Comparison of ENCODE assay signal across 19 cellular contexts in the genomic region with DNA sequence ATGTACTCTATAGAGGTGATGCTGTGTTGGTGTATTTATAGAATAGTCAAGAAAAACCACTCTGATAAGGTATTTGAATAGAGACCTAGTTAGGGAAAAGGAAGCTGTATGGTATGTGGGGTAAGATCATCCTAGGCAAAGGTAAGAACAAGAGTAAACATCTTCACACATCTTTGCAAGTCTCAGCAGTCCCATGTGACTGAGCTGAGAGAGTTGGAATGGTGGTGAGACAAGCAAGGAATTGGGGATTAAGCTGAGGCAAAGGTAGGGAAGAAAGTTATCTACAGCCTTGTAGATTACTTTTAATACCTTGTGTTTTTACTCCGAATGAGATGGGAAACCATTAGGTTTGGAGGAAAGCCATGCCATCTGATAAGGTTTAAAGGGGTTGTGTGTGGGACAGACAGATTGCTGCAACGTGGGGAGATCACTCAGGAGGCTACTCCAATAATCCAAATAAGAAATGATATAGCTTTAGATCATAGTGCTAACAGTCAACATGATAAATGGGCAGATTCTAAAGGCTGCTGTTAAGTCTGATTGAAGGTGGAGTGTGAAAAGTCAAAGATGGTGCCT. TPM values are rescaled to one million over a fixed set of nuclear protein-coding genes. Genes with fewer than 3 reads are reported as not detected.
DNase-seq lines count a peak whose midpoint lies in the region; ATAC-seq, FAIRE-seq and TF ChIP-seq lines count a peak whose summit lies in the region.
"Had no signal": no experiment of that assay in that cellular context is flagged by ENCODE, and none has a peak within 500 bp of the region (broad histone marks: within the 10 kb centered on the region; RNA-seq: fewer than 3 reads in every experiment).

No MANE protein-coding gene starts in this region.

- no CpG with 5 or more reads among the region's 2 CpGs for WGBS in mesendoderm (ENCODE audit: extremely low coverage, insufficient coverage, low lambda C conversion rate)

- no peaks in the 10 kb centered on the region for H3K79me2 ChIP-seq in mesendoderm (ENCODE audit: control insufficient read depth, insufficient read depth, low read length)

- H2BK120ac ChIP-seq in mesendoderm (ENCODE audit: low read depth, low read length): no peak overlapping the region

- no peaks in the 10 kb centered on the region for H3K27me3 Mint-ChIP-seq in activated CD4-positive, alpha-beta memory T cell treated with anti-CD3 and anti-CD28 coated beads for 36 hours
- no peaks in the 10 kb centered on the region for H3K27me3 Mint-ChIP-seq in activated CD4-positive, alpha-beta memory T cell treated with anti-CD3 and anti-CD28 coated beads, Interleukin-2, amount 10 ng/mL, durations not matched to agents 7 days and 5 days
- H3K27me3 Mint-ChIP-seq in activated naive CD8-positive, alpha-beta T cell treated with anti-CD3 and anti-CD28 coated beads for 36 hours: no peaks in the 10 kb centered on the region
- H3K27me3 Mint-ChIP-seq: stimulated activated naive CD8-positive, alpha-beta T cell treated with anti-CD3 and anti-CD28 coated beads, Interleukin-15, amount 100 ng/mL, for 72 hours; type B pancreatic cell had no signal

- H3K4me2 ChIP-seq in mesendoderm (ENCODE audit: low read length): no peak overlapping the region
- H3K4me2 ChIP-seq: BLaER1 had no signal

- no peak overlapping the region for H2BK5ac ChIP-seq in mesendoderm (ENCODE audit: low read length)

- no peak overlapping the region for H2BK15ac ChIP-seq in mesendoderm (replicated peaks; ENCODE audit: low read depth)

- H3K79me1 ChIP-seq in mesendoderm (ENCODE audit: low read length): no peaks in the 10 kb centered on the region

- peak; percentile 47 for FAIRE-seq in GM12891 (lab: Jason Lieb, UNC)
- FAIRE-seq: A204.1, keratinocyte had no signal

- ATAC-seq in HG02840 (IDR thresholded peaks at IDR 0.05; ENCODE audit: low FRiP score, unreplicated experiment): no peak
- ATAC-seq in HG02981 (IDR thresholded peaks at IDR 0.05; ENCODE audit: unreplicated experiment): no peak
- ATAC-seq: stimulated activated naive CD8-positive, alpha-beta T cell treated with anti-CD3 and anti-CD28 coated beads, Interleukin-15, amount 100 ng/mL, for 72 hours had no signal

- no peak overlapping the region for H2AK5ac ChIP-seq in mesendoderm (ENCODE audit: low read length)

- no peak overlapping the region for H3K9ac ChIP-seq in mesendoderm (ENCODE audit: low read length)
- H3K9ac ChIP-seq: BLaER1 had no signal

- TF ChIP-seq POLR2A in GM12891 (IDR thresholded peaks at IDR 0.05; ENCODE audit: low read depth, low read length): peak; percentile 72

- intact Hi-C loops in activated CD4-positive, alpha-beta memory T cell treated with anti-CD3 and anti-CD28 coated beads for 36 hours (cut with micrococcal nuclease): loop anchor here (2.0 kb wide), 1 partner anchor 16 kb away; no protein-coding TSS in a partner anchor

- POLR2A ChIA-PET in activated CD4-positive, alpha-beta memory T cell treated with anti-CD3 and anti-CD28 coated beads for 36 hours (lab: Charles Lee): interaction anchor here (1.0 to 6.0 kb wide), 4 partner anchors 10 to 36 kb away, joined by 3 to 20 read pairs (median 6); partner anchors contain the start of gene UBE2D3
- POLR2A ChIA-PET in activated CD4-positive, alpha-beta memory T cell treated with anti-CD3 and anti-CD28 coated beads, Interleukin-2, amount 10 ng/mL, durations not matched to agents 7 days and 5 days (lab: Charles Lee): interaction anchor here (0.9 to 2.5 kb wide), 6 partner anchors 17 to 344 kb away, joined by 3 to 10 read pairs (median 3); partner anchors contain the start of genes MANBA and UBE2D3

- no peak overlapping the region for H3K4ac ChIP-seq in mesendoderm (ENCODE audit: low read depth, low read length)

- H3K18ac ChIP-seq in mesendoderm (ENCODE audit: low read length): no peak overlapping the region

- no peak overlapping the region for H4K5ac ChIP-seq in mesendoderm (ENCODE audit: low read length)

- H3K27me3 ChIP-seq in mesendoderm (ENCODE audit: insufficient read depth, low read length, poor library complexity): no peaks in the 10 kb centered on the region
- H3K27me3 ChIP-seq: BLaER1 had no signal

- H3K27ac ChIP-seq in mesendoderm (ENCODE audit: low read depth, low read length): no peak overlapping the region
- H3K27ac ChIP-seq: BLaER1 had no signal

- H3K27ac Mint-ChIP-seq in activated CD4-positive, alpha-beta memory T cell treated with anti-CD3 and anti-CD28 coated beads for 36 hours: peak overlapping the region; percentile 24
- no peak overlapping the region for H3K27ac Mint-ChIP-seq in activated CD4-positive, alpha-beta memory T cell treated with anti-CD3 and anti-CD28 coated beads, Interleukin-2, amount 10 ng/mL, durations not matched to agents 7 days and 5 days
- peak overlapping the region; percentile 56 for H3K27ac Mint-ChIP-seq in activated naive CD8-positive, alpha-beta T cell treated with anti-CD3 and anti-CD28 coated beads for 36 hours
- H3K27ac Mint-ChIP-seq: type B pancreatic cell had no signal

- no peak overlapping the region for H3K4me3 Mint-ChIP-seq in activated CD4-positive, alpha-beta memory T cell treated with anti-CD3 and anti-CD28 coated beads for 36 hours
- no peak overlapping the region for H3K4me3 Mint-ChIP-seq in activated CD4-positive, alpha-beta memory T cell treated with anti-CD3 and anti-CD28 coated beads, Interleukin-2, amount 10 ng/mL, durations not matched to agents 7 days and 5 days
- no peak overlapping the region for H3K4me3 Mint-ChIP-seq in activated naive CD8-positive, alpha-beta T cell treated with anti-CD3 and anti-CD28 coated beads for 36 hours
- H3K4me3 Mint-ChIP-seq: stimulated activated naive CD8-positive, alpha-beta T cell treated with anti-CD3 and anti-CD28 coated beads, Interleukin-15, amount 100 ng/mL, for 72 hours; type B pancreatic cell had no signal

- CTCF ChIA-PET in activated CD4-positive, alpha-beta memory T cell treated with anti-CD3 and anti-CD28 coated beads for 36 hours (lab: Charles Lee): interaction anchor here (0.5 to 1.0 kb wide), 2 partner anchors 33 to 348 kb away, joined by 3 read pairs; no protein-coding TSS in a partner anchor
- CTCF ChIA-PET in activated CD4-positive, alpha-beta memory T cell treated with anti-CD3 and anti-CD28 coated beads, Interleukin-2, amount 10 ng/mL, durations not matched to agents 7 days and 5 days (lab: Charles Lee): interaction anchor here (1.2 kb wide), 1 partner anchor 291 kb away, joined by 3 read pairs; the partner anchor contains the start of gene NFKB1

- peaks cover 43% of the 10 kb centered on the region for H3K4me1 Mint-ChIP-seq in activated CD4-positive, alpha-beta memory T cell treated with anti-CD3 and anti-CD28 coated beads for 36 hours (ENCODE audit: low read depth)
- peaks cover 21% of the 10 kb centered on the region for H3K4me1 Mint-ChIP-seq in activated CD4-positive, alpha-beta memory T cell treated with anti-CD3 and anti-CD28 coated beads, Interleukin-2, amount 10 ng/mL, durations not matched to agents 7 days and 5 days
- peaks cover 44% of the 10 kb centered on the region for H3K4me1 Mint-ChIP-seq in activated naive CD8-positive, alpha-beta T cell treated with anti-CD3 and anti-CD28 coated beads for 36 hours

- no peaks in the 10 kb centered on the region for H3K36me3 ChIP-seq in mesendoderm (ENCODE audit: control insufficient read depth, insufficient read depth, low read length)

- H3K4me1 ChIP-seq in mesendoderm (ENCODE audit: control insufficient read depth, low read depth, low read length): no peaks in the 10 kb centered on the region
- H3K4me1 ChIP-seq: BLaER1 had no signal

- H3K23ac ChIP-seq in mesendoderm (ENCODE audit: low read length): no peak overlapping the region

- peaks cover 22% of the 10 kb centered on the region for H3K9me3 Mint-ChIP-seq in activated CD4-positive, alpha-beta memory T cell treated with anti-CD3 and anti-CD28 coated beads for 36 hours
- H3K9me3 Mint-ChIP-seq in activated CD4-positive, alpha-beta memory T cell treated with anti-CD3 and anti-CD28 coated beads, Interleukin-2, amount 10 ng/mL, durations not matched to agents 7 days and 5 days: no peaks in the 10 kb centered on the region
- peaks cover 25% of the 10 kb centered on the region for H3K9me3 Mint-ChIP-seq in activated naive CD8-positive, alpha-beta T cell treated with anti-CD3 and anti-CD28 coated beads for 36 hours
- H3K9me3 Mint-ChIP-seq: stimulated activated naive CD8-positive, alpha-beta T cell treated with anti-CD3 and anti-CD28 coated beads, Interleukin-15, amount 100 ng/mL, for 72 hours; type B pancreatic cell had no signal

- no peak overlapping the region for H3K56ac ChIP-seq in mesendoderm (ENCODE audit: low read length)

- H3K4me3 ChIP-seq in mesendoderm (ENCODE audit: low read length): no peak overlapping the region
- H3K4me3 ChIP-seq: BLaER1 had no signal

- DNase-seq in activated CD4-positive, alpha-beta memory T cell treated with anti-CD3 and anti-CD28 coated beads for 36 hours: no peak
- no peak for DNase-seq in activated CD4-positive, alpha-beta memory T cell treated with anti-CD3 and anti-CD28 coated beads, Interleukin-2, amount 10 ng/mL, durations not matched to agents 7 days and 5 days
- DNase-seq in GM12891 (ENCODE audit: insufficient read length, low spot score): no peak
- DNase-seq in activated naive CD8-positive, alpha-beta T cell treated with anti-CD3 and anti-CD28 coated beads for 36 hours: no peak
- DNase-seq in mesendoderm: peak; percentile 30
- DNase-seq in stimulated activated CD4-positive, alpha-beta T cell treated with anti-CD3 and anti-CD28 coated beads, Interleukin-2, amount 100 ng/mL, for 48 hours: no peak
- DNase-seq: aorta; DMS53; hippocampal formation; NCI-H146; occipital lobe; stimulated activated CD4-positive, alpha-beta T cell treated with anti-CD3 and anti-CD28 coated beads, Interleukin-15, amount 100 ng/mL, for 24 hours; stimulated activated naive CD8-positive, alpha-beta T cell treated with anti-CD3 and anti-CD28 coated beads, Interleukin-15, amount 100 ng/mL, for 72 hours had no signal

- H3K36me3 Mint-ChIP-seq in activated CD4-positive, alpha-beta memory T cell treated with anti-CD3 and anti-CD28 coated beads for 36 hours: peaks cover 51% of the 10 kb centered on the region
- peaks cover 59% of the 10 kb centered on the region for H3K36me3 Mint-ChIP-seq in activated CD4-positive, alpha-beta memory T cell treated with anti-CD3 and anti-CD28 coated beads, Interleukin-2, amount 10 ng/mL, durations not matched to agents 7 days and 5 days (ENCODE audit: low read depth)
- H3K36me3 Mint-ChIP-seq in activated naive CD8-positive, alpha-beta T cell treated with anti-CD3 and anti-CD28 coated beads for 36 hours: peaks cover 58% of the 10 kb centered on the region

- no peak overlapping the region for H4K8ac ChIP-seq in mesendoderm (ENCODE audit: low read depth, low read length)

RNA-seq across cellular contexts. Expression of gene MANBA, which starts 31.7 kb away (rescaled TPM):
- 10 to 100 TPM; 10.2 to 10.7 TPM for total RNA-seq in activated CD4-positive, alpha-beta memory T cell treated with anti-CD3 and anti-CD28 coated beads for 36 hours
- total RNA-seq in activated CD4-positive, alpha-beta memory T cell treated with anti-CD3 and anti-CD28 coated beads, Interleukin-2, amount 10 ng/mL, durations not matched to agents 7 days and 5 days: 10 to 100 TPM; 13.6 to 14.5 TPM
- 18.9 TPM for polyA plus RNA-seq in GM12891 (2012; ENCODE audit: low read depth, missing spikeins)
- 1 to 10 TPM; 8.7 to 10.0 TPM for total RNA-seq in activated naive CD8-positive, alpha-beta T cell treated with anti-CD3 and anti-CD28 coated beads for 36 hours
- polyA plus RNA-seq in mesendoderm (2013, experiment 1 of 2): 6.9 TPM
- polyA plus RNA-seq in mesendoderm (2013, experiment 2 of 2): 6.6 TPM

RNA-seq across cellular contexts. Expression of gene UBE2D3, which starts 34.9 kb away (rescaled TPM):
- total RNA-seq in activated CD4-positive, alpha-beta memory T cell treated with anti-CD3 and anti-CD28 coated beads for 36 hours: 100 to 1,000 TPM; 415 to 447 TPM
- total RNA-seq in activated CD4-positive, alpha-beta memory T cell treated with anti-CD3 and anti-CD28 coated beads, Interleukin-2, amount 10 ng/mL, durations not matched to agents 7 days and 5 days: 100 to 1,000 TPM; 378 to 380 TPM
- 274 TPM for polyA plus RNA-seq in GM12891 (2012; ENCODE audit: low read depth, missing spikeins)
- total RNA-seq in activated naive CD8-positive, alpha-beta T cell treated with anti-CD3 and anti-CD28 coated beads for 36 hours: 100 to 1,000 TPM; 477 to 516 TPM
- 604 TPM for polyA plus RNA-seq in mesendoderm (2013, experiment 1 of 2)
- polyA plus RNA-seq in mesendoderm (2013, experiment 2 of 2): 624 TPM
